ENCODE assay signal across 1 cellular context in the genomic region with DNA sequence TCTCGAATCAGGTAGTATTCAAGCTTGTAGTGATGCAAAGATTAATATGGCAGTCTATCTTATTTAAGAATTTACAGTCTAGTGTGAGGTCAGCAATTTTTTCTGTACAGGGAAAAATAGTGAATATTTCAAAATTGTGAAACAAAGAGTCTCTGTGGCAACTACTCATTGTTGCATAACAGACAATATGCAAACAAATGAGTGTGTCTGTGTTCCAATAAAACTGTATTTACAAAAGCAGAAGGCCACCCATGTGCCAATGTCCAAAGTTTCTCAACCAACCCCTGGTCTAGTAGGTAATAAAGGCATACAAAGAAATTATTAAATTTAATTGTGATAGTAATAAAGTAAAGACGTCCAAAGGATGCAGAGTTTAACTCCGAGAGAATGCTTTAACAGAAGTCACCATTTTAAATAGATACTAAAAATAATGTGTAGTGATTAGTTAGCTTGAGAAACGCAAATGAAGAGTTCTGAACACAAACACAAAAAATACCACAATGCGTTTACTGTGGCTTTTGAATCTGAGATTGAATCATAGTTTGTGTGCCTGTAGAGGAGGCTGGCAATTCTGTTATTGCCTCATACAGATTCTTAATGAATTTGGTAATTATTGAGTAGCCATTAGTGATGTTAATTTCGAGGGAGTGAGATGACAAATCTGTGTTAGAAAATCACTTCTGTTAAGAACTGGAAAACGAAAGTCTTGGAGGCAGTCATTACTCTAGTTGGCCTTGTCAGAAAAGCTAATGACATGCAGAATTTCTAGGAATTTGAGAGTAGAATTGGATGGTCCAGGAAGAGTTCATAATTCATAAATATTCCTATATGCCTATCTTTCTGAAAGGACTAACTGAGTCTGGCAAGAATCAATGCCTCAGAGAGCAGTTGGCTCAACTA.
TF ChIP-seq lines count a peak whose summit lies in the region.

No MANE protein-coding gene starts in this region.

TF ChIP-seq in HepG2, 621 proteins besides CTCF, POLR2A, EP300 and RAD21 (continued from another document and continues in another):
- peak; percentile 33 for TF ChIP-seq ZBTB40 (IDR thresholded peaks at IDR 0.05)
- peak; percentile 66; the same call in 1 of the 2 replicates for TF ChIP-seq ZBTB40 (CRISPR knock-in tag; IDR thresholded peaks at IDR 0.05)
- TF ChIP-seq, protein P1, sequence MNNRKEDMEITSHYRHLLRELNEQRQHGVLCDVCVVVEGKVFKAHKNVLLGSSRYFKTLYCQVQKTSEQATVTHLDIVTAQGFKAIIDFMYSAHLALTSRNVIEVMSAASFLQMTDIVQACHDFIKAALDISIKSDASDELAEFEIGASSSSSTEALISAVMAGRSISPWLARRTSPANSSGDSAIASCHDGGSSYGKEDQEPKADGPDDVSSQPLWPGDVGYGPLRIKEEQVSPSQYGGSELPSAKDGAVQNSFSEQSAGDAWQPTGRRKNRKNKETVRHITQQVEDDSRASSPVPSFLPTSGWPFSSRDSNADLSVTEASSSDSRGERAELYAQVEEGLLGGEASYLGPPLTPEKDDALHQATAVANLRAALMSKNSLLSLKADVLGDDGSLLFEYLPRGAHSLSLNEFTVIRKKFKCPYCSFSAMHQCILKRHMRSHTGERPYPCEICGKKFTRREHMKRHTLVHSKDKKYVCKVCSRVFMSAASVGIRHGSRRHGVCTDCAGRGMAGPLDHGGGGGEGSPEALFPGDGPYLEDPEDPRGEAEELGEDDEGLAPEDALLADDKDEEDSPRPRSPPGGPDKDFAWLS (CRISPR knock-in tag; IDR thresholded peaks at IDR 0.05; ENCODE audit: borderline replicate concordance) = no peak
- peak in 1 of 2 experiments; percentile 58; a peak in 1 of 4 replicates for TF ChIP-seq REST (IDR thresholded peaks at IDR 0.05; ENCODE audit: borderline replicate concordance in 1 of 2, low read depth in 1 of 2, low read length in 2 of 2)
- TF ChIP-seq U2AF1 (optimal IDR thresholded peaks at IDR 0.05; ENCODE audit: low read depth, low read length) = no peak
- peak; percentile 96 for TF ChIP-seq GATAD2A (CRISPR knock-in tag; IDR thresholded peaks at IDR 0.05)
- peak; percentile 30; the same call in 1 of the 2 replicates for TF ChIP-seq SALL2 (CRISPR knock-in tag; IDR thresholded peaks at IDR 0.05)
- no peak for TF ChIP-seq ZNF598 (CRISPR knock-in tag; IDR thresholded peaks at IDR 0.05; ENCODE audit: borderline replicate concordance)
- TF ChIP-seq, protein P2, sequence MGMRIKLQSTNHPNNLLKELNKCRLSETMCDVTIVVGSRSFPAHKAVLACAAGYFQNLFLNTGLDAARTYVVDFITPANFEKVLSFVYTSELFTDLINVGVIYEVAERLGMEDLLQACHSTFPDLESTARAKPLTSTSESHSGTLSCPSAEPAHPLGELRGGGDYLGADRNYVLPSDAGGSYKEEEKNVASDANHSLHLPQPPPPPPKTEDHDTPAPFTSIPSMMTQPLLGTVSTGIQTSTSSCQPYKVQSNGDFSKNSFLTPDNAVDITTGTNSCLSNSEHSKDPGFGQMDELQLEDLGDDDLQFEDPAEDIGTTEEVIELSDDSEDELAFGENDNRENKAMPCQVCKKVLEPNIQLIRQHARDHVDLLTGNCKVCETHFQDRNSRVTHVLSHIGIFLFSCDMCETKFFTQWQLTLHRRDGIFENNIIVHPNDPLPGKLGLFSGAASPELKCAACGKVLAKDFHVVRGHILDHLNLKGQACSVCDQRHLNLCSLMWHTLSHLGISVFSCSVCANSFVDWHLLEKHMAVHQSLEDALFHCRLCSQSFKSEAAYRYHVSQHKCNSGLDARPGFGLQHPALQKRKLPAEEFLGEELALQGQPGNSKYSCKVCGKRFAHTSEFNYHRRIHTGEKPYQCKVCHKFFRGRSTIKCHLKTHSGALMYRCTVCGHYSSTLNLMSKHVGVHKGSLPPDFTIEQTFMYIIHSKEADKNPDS (CRISPR knock-in tag; IDR thresholded peaks at IDR 0.05) = no peak
- peak; percentile 71 for TF ChIP-seq SKI (IDR thresholded peaks at IDR 0.05; ENCODE audit: partially characterized antibody)
- no peak for TF ChIP-seq ZNF282 (IDR thresholded peaks at IDR 0.05; ENCODE audit: partially characterized antibody)
- no peak for TF ChIP-seq ZNF674 (CRISPR knock-in tag; IDR thresholded peaks at IDR 0.05; ENCODE audit: low read depth)
- no peak for TF ChIP-seq EEA1 (CRISPR knock-in tag; IDR thresholded peaks at IDR 0.05; ENCODE audit: borderline replicate concordance)
- TF ChIP-seq ZSCAN31 (CRISPR knock-in tag; IDR thresholded peaks at IDR 0.05; ENCODE audit: low read depth) = no peak
- peak; percentile 68; the same call in 1 of the 2 replicates for TF ChIP-seq DPF2 (CRISPR knock-in tag; IDR thresholded peaks at IDR 0.05; ENCODE audit: borderline replicate concordance, low read depth)
- TF ChIP-seq, protein P3, sequence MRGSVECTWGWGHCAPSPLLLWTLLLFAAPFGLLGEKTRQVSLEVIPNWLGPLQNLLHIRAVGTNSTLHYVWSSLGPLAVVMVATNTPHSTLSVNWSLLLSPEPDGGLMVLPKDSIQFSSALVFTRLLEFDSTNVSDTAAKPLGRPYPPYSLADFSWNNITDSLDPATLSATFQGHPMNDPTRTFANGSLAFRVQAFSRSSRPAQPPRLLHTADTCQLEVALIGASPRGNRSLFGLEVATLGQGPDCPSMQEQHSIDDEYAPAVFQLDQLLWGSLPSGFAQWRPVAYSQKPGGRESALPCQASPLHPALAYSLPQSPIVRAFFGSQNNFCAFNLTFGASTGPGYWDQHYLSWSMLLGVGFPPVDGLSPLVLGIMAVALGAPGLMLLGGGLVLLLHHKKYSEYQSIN (CRISPR knock-in tag; IDR thresholded peaks at IDR 0.05; ENCODE audit: borderline replicate concordance) = no peak
- TF ChIP-seq ZNF7 (CRISPR knock-in tag; IDR thresholded peaks at IDR 0.05) = no peak
- peak; percentile 39; the same call in 1 of the 2 replicates for TF ChIP-seq GATAD1 (CRISPR knock-in tag; IDR thresholded peaks at IDR 0.05)
- TF ChIP-seq PHF21A (CRISPR knock-in tag; IDR thresholded peaks at IDR 0.05) = peak; percentile 36; the same call in 1 of the 2 replicates
- TF ChIP-seq MAFF (IDR thresholded peaks at IDR 0.05; ENCODE audit: low read depth, low read length) = peak; percentile 81
- TF ChIP-seq SRY (CRISPR knock-in tag; IDR thresholded peaks at IDR 0.05) = no peak
- no peak for TF ChIP-seq CBX1 (IDR thresholded peaks at IDR 0.05; ENCODE audit: low read depth)
- TF ChIP-seq SPEN (CRISPR knock-in tag; IDR thresholded peaks at IDR 0.05; ENCODE audit: low read depth) = no peak
- no peak for TF ChIP-seq ZNF510 (CRISPR knock-in tag; IDR thresholded peaks at IDR 0.05; ENCODE audit: low read depth)
- 0 out of 2 replicates have a peak, but pooled peaks have one; percentile 19 for TF ChIP-seq HDAC1 (CRISPR knock-in tag; IDR thresholded peaks at IDR 0.05)
- no peak for TF ChIP-seq PHF8 (CRISPR knock-in tag; IDR thresholded peaks at IDR 0.05)
- no peak for TF ChIP-seq ATF1 (CRISPR knock-in tag; IDR thresholded peaks at IDR 0.05)
- peak; percentile 75; the same call in 1 of the 2 replicates for TF ChIP-seq SMARCC2 (IDR thresholded peaks at IDR 0.05)
- no peak for TF ChIP-seq ZNF841 (CRISPR knock-in tag; IDR thresholded peaks at IDR 0.05; ENCODE audit: borderline replicate concordance)
- no peak for TF ChIP-seq GZF1 (CRISPR knock-in tag; IDR thresholded peaks at IDR 0.05)
- no peak for TF ChIP-seq TEAD2 (CRISPR knock-in tag; IDR thresholded peaks at IDR 0.05)
- peak; percentile 71; the same call in 1 of the 2 replicates for TF ChIP-seq ZNF264 (CRISPR knock-in tag; IDR thresholded peaks at IDR 0.05)
- 0 out of 2 replicates have a peak, but pooled peaks have one; percentile 12 for TF ChIP-seq NR2C2 (CRISPR knock-in tag; IDR thresholded peaks at IDR 0.05; ENCODE audit: borderline replicate concordance)
- peak; percentile 62; the same call in 1 of the 2 replicates for TF ChIP-seq HMG20B (CRISPR knock-in tag; conservative IDR thresholded peaks at IDR 0.05)
- no peak for TF ChIP-seq ZNF251 (CRISPR knock-in tag; IDR thresholded peaks at IDR 0.05)
- TF ChIP-seq, protein P4, sequence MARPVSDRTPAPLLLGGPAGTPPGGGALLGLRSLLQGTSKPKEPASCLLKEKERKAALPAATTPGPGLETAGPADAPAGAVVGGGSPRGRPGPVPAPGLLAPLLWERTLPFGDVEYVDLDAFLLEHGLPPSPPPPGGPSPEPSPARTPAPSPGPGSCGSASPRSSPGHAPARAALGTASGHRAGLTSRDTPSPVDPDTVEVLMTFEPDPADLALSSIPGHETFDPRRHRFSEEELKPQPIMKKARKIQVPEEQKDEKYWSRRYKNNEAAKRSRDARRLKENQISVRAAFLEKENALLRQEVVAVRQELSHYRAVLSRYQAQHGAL (CRISPR knock-in tag; IDR thresholded peaks at IDR 0.05; ENCODE audit: not compliant biosample characterization) = no peak
- TF ChIP-seq NR2F6 (IDR thresholded peaks at IDR 0.05) = no peak; the same call in 1 of the 2 replicates
- peak; percentile 69 for TF ChIP-seq NR2F6 (CRISPR knock-in tag; IDR thresholded peaks at IDR 0.05)
- peak; percentile 96 for TF ChIP-seq NFKBIZ (CRISPR knock-in tag; IDR thresholded peaks at IDR 0.05)
